In the genomic region with DNA sequence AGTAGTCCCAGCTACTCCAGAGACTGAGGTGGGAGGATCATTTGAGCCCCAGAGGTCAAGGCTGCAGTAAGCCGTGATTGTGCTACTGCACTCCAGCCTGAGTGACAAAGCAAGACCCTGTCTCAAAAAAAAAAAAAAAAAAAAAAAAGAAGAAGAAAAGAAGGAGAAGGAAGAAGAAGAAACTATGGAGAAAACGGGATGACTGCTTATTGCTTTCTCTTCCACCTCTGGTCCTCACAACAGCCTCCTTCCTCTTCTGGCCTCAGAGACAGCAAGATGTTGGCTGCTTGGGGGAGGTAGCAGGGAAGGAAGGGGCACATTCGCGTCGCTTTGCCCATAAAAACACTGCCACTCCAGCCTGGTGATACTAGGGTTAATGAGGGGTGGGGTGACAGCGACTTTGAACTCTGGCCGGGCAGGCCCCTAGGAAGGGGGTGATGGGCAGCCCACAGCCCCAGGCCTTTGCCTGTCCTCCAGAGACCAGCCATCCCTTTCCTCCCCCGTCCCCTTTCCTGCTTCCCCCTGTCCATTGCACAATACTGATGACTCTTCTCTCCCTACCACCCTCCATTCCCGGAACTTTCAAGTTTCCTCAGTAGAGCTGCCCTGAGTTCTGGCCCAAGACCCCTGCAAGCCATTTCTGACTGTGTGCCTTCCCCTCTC, we compare ENCODE assay signal across 1 cellular context.
TF ChIP-seq lines count a peak whose summit lies in the region.

No MANE protein-coding gene starts in this region.

TF ChIP-seq in HepG2, 621 proteins besides CTCF, POLR2A, EP300 and RAD21 (continued from another document and continues in another):
- TF ChIP-seq ZNF782 (CRISPR knock-in tag; IDR thresholded peaks at IDR 0.05; ENCODE audit: borderline replicate concordance) (no peak), MEIS1 (CRISPR knock-in tag; IDR thresholded peaks at IDR 0.05; ENCODE audit: borderline replicate concordance) (no peak; the same call in 1 of the 2 replicates), NR2F1 (CRISPR knock-in tag; IDR thresholded peaks at IDR 0.05) (0 out of 4 replicates have a peak, but pooled peaks of 1 of the 2 experiments have one; percentile 9), PHF20 (CRISPR knock-in tag; IDR thresholded peaks at IDR 0.05) (peak; percentile 36), ZSCAN20 (CRISPR knock-in tag; IDR thresholded peaks at IDR 0.05; ENCODE audit: borderline replicate concordance) (no peak), MIER2 (CRISPR knock-in tag; IDR thresholded peaks at IDR 0.05) (peak; percentile 29; the same call in 1 of the 2 replicates), ATF3 (CRISPR knock-in tag; IDR thresholded peaks at IDR 0.05) (peak; percentile 56; the same call in 1 of the 2 replicates), ZNF263 (CRISPR knock-in tag; IDR thresholded peaks at IDR 0.05) (0 out of 2 replicates have a peak, but pooled peaks have one; percentile 40), FOSL2 (CRISPR knock-in tag; IDR thresholded peaks at IDR 0.05) (peak; percentile 82), ZNF747 (CRISPR knock-in tag; IDR thresholded peaks at IDR 0.05; ENCODE audit: borderline replicate concordance) (no peak), GATAD2A (CRISPR knock-in tag; IDR thresholded peaks at IDR 0.05) (peak; percentile 62), POLR2AphosphoS5 (IDR thresholded peaks at IDR 0.05; ENCODE audit: low read depth, low read length) (peak; percentile 50; the same call in 1 of the 2 replicates), ZNF12 (CRISPR knock-in tag; IDR thresholded peaks at IDR 0.05) (no peak), CSRNP1 (CRISPR knock-in tag; IDR thresholded peaks at IDR 0.05) (peak; percentile 61; the same call in 1 of the 2 replicates), ZMYM4 (CRISPR knock-in tag; IDR thresholded peaks at IDR 0.05) (peak; percentile 30; the same call in 1 of the 2 replicates), ZNF703 (CRISPR knock-in tag; IDR thresholded peaks at IDR 0.05; ENCODE audit: borderline replicate concordance) (no peak), ZNF446 (CRISPR knock-in tag; IDR thresholded peaks at IDR 0.05) (0 out of 2 replicates have a peak, but pooled peaks have one; percentile 26), PPARG (CRISPR knock-in tag; conservative IDR thresholded peaks at IDR 0.05) (peak; percentile 44; the same call in 1 of the 2 replicates), HINFP (CRISPR knock-in tag; IDR thresholded peaks at IDR 0.05; ENCODE audit: low read depth) (no peak), BRCA1 (CRISPR knock-in tag; IDR thresholded peaks at IDR 0.05) (no peak), CHCHD3 (CRISPR knock-in tag; IDR thresholded peaks at IDR 0.05) (no peak), SAFB2 (CRISPR knock-in tag; IDR thresholded peaks at IDR 0.05; ENCODE audit: borderline replicate concordance, low read depth) (peak; percentile 53; the same call in 1 of the 2 replicates), ZNF570 (CRISPR knock-in tag; IDR thresholded peaks at IDR 0.05; ENCODE audit: borderline replicate concordance) (no peak), ZNF431 (CRISPR knock-in tag; IDR thresholded peaks at IDR 0.05; ENCODE audit: borderline replicate concordance, low read depth) (0 out of 2 replicates have a peak, but pooled peaks have one; percentile 24), ZFP36L1 (CRISPR knock-in tag; IDR thresholded peaks at IDR 0.05) (peak; percentile 27; the same call in 1 of the 2 replicates), ZFP36L2 (CRISPR knock-in tag; IDR thresholded peaks at IDR 0.05) (no peak), TAF1 (CRISPR knock-in tag; IDR thresholded peaks at IDR 0.05) (peak; percentile 39; the same call in 1 of the 2 replicates), TCF7 (IDR thresholded peaks at IDR 0.05; ENCODE audit: low read depth) (peak; percentile 45; the same call in 1 of the 2 replicates), MED8 (CRISPR knock-in tag; IDR thresholded peaks at IDR 0.05; ENCODE audit: insufficient replicate concordance) (no peak), THAP11 (CRISPR knock-in tag; IDR thresholded peaks at IDR 0.05) (peak; percentile 52; the same call in 1 of the 2 replicates), ZSCAN21 (CRISPR knock-in tag; IDR thresholded peaks at IDR 0.05; ENCODE audit: borderline replicate concordance) (peak; percentile 32; the same call in 1 of the 2 replicates), ZNF317 (CRISPR knock-in tag; IDR thresholded peaks at IDR 0.05) (0 out of 2 replicates have a peak, but pooled peaks have one; percentile 23), ZNF660 (CRISPR knock-in tag; IDR thresholded peaks at IDR 0.05; ENCODE audit: borderline replicate concordance, low read depth) (no peak), ZC3H4 (CRISPR knock-in tag; IDR thresholded peaks at IDR 0.05; ENCODE audit: borderline replicate concordance) (no peak), GFI1 (CRISPR knock-in tag; IDR thresholded peaks at IDR 0.05; ENCODE audit: borderline replicate concordance) (peak; percentile 71), ZNF17 (CRISPR knock-in tag; IDR thresholded peaks at IDR 0.05) (no peak), RCOR2 (CRISPR knock-in tag; IDR thresholded peaks at IDR 0.05) (0 out of 2 replicates have a peak, but pooled peaks have one; percentile 41), HNRNPL (IDR thresholded peaks at IDR 0.05; ENCODE audit: low read depth, low read length) (peak; percentile 67; the same call in 1 of the 2 replicates)
- TF ChIP-seq, protein P1, sequence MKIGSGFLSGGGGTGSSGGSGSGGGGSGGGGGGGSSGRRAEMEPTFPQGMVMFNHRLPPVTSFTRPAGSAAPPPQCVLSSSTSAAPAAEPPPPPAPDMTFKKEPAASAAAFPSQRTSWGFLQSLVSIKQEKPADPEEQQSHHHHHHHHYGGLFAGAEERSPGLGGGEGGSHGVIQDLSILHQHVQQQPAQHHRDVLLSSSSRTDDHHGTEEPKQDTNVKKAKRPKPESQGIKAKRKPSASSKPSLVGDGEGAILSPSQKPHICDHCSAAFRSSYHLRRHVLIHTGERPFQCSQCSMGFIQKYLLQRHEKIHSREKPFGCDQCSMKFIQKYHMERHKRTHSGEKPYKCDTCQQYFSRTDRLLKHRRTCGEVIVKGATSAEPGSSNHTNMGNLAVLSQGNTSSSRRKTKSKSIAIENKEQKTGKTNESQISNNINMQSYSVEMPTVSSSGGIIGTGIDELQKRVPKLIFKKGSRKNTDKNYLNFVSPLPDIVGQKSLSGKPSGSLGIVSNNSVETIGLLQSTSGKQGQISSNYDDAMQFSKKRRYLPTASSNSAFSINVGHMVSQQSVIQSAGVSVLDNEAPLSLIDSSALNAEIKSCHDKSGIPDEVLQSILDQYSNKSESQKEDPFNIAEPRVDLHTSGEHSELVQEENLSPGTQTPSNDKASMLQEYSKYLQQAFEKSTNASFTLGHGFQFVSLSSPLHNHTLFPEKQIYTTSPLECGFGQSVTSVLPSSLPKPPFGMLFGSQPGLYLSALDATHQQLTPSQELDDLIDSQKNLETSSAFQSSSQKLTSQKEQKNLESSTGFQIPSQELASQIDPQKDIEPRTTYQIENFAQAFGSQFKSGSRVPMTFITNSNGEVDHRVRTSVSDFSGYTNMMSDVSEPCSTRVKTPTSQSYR (CRISPR knock-in tag; IDR thresholded peaks at IDR 0.05; ENCODE audit: borderline replicate concordance) = peak; percentile 74; the same call in 1 of the 2 replicates
- TF ChIP-seq, protein P2, sequence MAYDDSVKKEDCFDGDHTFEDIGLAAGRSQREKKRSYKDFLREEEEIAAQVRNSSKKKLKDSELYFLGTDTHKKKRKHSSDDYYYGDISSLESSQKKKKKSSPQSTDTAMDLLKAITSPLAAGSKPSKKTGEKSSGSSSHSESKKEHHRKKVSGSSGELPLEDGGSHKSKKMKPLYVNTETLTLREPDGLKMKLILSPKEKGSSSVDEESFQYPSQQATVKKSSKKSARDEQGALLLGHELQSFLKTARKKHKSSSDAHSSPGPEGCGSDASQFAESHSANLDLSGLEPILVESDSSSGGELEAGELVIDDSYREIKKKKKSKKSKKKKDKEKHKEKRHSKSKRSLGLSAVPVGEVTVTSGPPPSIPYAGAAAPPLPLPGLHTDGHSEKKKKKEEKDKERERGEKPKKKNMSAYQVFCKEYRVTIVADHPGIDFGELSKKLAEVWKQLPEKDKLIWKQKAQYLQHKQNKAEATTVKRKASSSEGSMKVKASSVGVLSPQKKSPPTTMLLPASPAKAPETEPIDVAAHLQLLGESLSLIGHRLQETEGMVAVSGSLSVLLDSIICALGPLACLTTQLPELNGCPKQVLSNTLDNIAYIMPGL (CRISPR knock-in tag; IDR thresholded peaks at IDR 0.05; ENCODE audit: borderline replicate concordance in 1 of 2, low read depth in 1 of 2) = peak; percentile 23 to 34; a peak in 1 of 4 replicates
- TF ChIP-seq, protein P3, sequence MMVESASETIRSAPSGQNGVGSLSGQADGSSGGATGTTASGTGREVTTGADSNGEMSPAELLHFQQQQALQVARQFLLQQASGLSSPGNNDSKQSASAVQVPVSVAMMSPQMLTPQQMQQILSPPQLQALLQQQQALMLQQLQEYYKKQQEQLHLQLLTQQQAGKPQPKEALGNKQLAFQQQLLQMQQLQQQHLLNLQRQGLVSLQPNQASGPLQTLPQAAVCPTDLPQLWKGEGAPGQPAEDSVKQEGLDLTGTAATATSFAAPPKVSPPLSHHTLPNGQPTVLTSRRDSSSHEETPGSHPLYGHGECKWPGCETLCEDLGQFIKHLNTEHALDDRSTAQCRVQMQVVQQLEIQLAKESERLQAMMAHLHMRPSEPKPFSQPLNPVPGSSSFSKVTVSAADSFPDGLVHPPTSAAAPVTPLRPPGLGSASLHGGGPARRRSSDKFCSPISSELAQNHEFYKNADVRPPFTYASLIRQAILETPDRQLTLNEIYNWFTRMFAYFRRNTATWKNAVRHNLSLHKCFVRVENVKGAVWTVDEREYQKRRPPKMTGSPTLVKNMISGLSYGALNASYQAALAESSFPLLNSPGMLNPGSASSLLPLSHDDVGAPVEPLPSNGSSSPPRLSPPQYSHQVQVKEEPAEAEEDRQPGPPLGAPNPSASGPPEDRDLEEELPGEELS (CRISPR knock-in tag; IDR thresholded peaks at IDR 0.05) = 0 out of 2 replicates have a peak, but pooled peaks have one; percentile 41
- TF ChIP-seq, protein P4, sequence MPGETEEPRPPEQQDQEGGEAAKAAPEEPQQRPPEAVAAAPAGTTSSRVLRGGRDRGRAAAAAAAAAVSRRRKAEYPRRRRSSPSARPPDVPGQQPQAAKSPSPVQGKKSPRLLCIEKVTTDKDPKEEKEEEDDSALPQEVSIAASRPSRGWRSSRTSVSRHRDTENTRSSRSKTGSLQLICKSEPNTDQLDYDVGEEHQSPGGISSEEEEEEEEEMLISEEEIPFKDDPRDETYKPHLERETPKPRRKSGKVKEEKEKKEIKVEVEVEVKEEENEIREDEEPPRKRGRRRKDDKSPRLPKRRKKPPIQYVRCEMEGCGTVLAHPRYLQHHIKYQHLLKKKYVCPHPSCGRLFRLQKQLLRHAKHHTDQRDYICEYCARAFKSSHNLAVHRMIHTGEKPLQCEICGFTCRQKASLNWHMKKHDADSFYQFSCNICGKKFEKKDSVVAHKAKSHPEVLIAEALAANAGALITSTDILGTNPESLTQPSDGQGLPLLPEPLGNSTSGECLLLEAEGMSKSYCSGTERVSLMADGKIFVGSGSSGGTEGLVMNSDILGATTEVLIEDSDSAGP (CRISPR knock-in tag; IDR thresholded peaks at IDR 0.05; ENCODE audit: borderline replicate concordance) = peak; percentile 77; the same call in 1 of the 2 replicates
- TF ChIP-seq, protein P5, sequence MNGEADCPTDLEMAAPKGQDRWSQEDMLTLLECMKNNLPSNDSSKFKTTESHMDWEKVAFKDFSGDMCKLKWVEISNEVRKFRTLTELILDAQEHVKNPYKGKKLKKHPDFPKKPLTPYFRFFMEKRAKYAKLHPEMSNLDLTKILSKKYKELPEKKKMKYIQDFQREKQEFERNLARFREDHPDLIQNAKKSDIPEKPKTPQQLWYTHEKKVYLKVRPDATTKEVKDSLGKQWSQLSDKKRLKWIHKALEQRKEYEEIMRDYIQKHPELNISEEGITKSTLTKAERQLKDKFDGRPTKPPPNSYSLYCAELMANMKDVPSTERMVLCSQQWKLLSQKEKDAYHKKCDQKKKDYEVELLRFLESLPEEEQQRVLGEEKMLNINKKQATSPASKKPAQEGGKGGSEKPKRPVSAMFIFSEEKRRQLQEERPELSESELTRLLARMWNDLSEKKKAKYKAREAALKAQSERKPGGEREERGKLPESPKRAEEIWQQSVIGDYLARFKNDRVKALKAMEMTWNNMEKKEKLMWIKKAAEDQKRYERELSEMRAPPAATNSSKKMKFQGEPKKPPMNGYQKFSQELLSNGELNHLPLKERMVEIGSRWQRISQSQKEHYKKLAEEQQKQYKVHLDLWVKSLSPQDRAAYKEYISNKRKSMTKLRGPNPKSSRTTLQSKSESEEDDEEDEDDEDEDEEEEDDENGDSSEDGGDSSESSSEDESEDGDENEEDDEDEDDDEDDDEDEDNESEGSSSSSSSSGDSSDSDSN (CRISPR knock-in tag; IDR thresholded peaks at IDR 0.05) = peak; percentile 60
